In the genomic region with DNA sequence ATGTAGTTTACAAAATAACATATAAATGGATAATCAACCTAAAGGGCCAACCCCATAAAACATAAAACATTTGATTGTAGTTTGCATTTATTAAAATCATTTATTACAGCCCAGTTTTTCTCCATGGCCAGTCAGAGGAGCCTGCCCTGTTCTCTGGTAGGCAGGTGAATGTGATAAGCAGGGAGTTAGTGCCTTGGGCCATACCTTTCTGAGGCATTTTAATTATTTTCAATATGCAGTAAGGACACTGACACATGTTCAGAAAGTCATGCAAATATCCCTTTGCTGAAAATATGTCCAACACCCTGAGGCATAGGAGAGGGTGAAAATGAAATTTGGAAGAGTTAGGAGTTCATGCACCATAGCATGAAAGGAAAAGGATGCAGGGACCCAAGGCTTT, we compare ENCODE assay signal across 14 cellular contexts.
DNase-seq lines count a peak whose midpoint lies in the region; ATAC-seq and TF ChIP-seq lines count a peak whose summit lies in the region.
"Had no signal": no experiment of that assay in that cellular context is flagged by ENCODE, and none has a peak within 500 bp of the region (broad histone marks: within the 10 kb centered on the region; RNA-seq: fewer than 3 reads in every experiment).

No MANE protein-coding gene starts in this region.

- H3K4me1 ChIP-seq in BLaER1 treated with 17β-estradiol and CSF1 and Interleukin-3, amounts not matched to agents 10 nM and 100 nM, result peaks cover 5 to 22% (median 10%) of the 10 kb centered on the region in 10 experiments; a peak in 17 of 20 replicates
- H3K4me1 ChIP-seq in MM.1S (ENCODE audit: low read length), result peaks cover 27% of the 10 kb centered on the region

- H3K27ac ChIP-seq in BLaER1 treated with 17β-estradiol and CSF1 and Interleukin-3, amounts not matched to agents 10 nM and 100 nM, result peak overlapping the region in 1 of 11 experiments; percentile 24; a peak in 2 of 22 replicates
- peak overlapping the region; percentile 65; the same call in 1 of the 2 replicates for H3K27ac ChIP-seq in MM.1S (ENCODE audit: low read length)

- H4K20me1 ChIP-seq in BLaER1 treated with 17β-estradiol and CSF1 and Interleukin-3, amounts not matched to agents 10 nM and 100 nM, result no peaks in the 10 kb centered on the region
- no peaks in the 10 kb centered on the region for H4K20me1 ChIP-seq in MM.1S (ENCODE audit: insufficient read depth, low read length)

- H3K27ac Mint-ChIP-seq in memory B cell, result peak overlapping the region; percentile 20
- H3K27ac Mint-ChIP-seq: T-helper 17 cell had no signal

- peaks cover 9% of the 10 kb centered on the region for H3F3A ChIP-seq in MM.1S (ENCODE audit: insufficient read depth, low read length)

- no peaks in the 10 kb centered on the region for H3K9me3 Mint-ChIP-seq in memory B cell

- H3K4me3 Mint-ChIP-seq in memory B cell, result no peak overlapping the region
- H3K4me3 Mint-ChIP-seq: T-helper 17 cell had no signal

- no peak overlapping the region for H3K4me3 ChIP-seq in BLaER1 treated with 17β-estradiol and CSF1 and Interleukin-3, amounts not matched to agents 10 nM and 100 nM
- no peak overlapping the region for H3K4me3 ChIP-seq in MM.1S (ENCODE audit: low read length)

- ATAC-seq in GM21786 (IDR thresholded peaks at IDR 0.05; ENCODE audit: unreplicated experiment) (peak; percentile 16), memory B cell (ENCODE audit: low read depth) (no peak), HG03565 (IDR thresholded peaks at IDR 0.05; ENCODE audit: unreplicated experiment) (no peak)
- ATAC-seq: T-helper 17 cell had no signal

- no peak overlapping the region for H3K9ac ChIP-seq in BLaER1 treated with 17β-estradiol and CSF1 and Interleukin-3, amounts not matched to agents 10 nM and 100 nM
- peak overlapping the region; percentile 6; the same call in 1 of the 2 replicates for H3K9ac ChIP-seq in MM.1S (ENCODE audit: low read length)

- no peaks in the 10 kb centered on the region for H3K36me3 Mint-ChIP-seq in memory B cell

- peaks cover 3% of the 10 kb centered on the region for H3K4me1 Mint-ChIP-seq in memory B cell
- H3K4me1 Mint-ChIP-seq: T-helper 17 cell had no signal

- H3K79me2 ChIP-seq in MM.1S (ENCODE audit: low read length), result no peaks in the 10 kb centered on the region

- peak overlapping the region in 9 of 11 experiments; percentile 19 to 72 (median 54); a peak in 10 of 22 replicates for H3K4me2 ChIP-seq in BLaER1 treated with 17β-estradiol and CSF1 and Interleukin-3, amounts not matched to agents 10 nM and 100 nM
- peak overlapping the region; percentile 45 for H3K4me2 ChIP-seq in MM.1S (ENCODE audit: low read depth, low read length)

- DNase-seq in MM.1S (no peak), memory B cell (ENCODE audit: low spot score in 2 of 2) (no peak), NCI-H2081 treated with DMSO at 0.1 percent for 48 hours (lab: John Stamatoyannopoulos, UW) (no peak), inferior parietal cortex (ENCODE audit: extremely low spot score) (no peak), DMS53 treated with DMSO at 0.1 percent for 48 hours (lab: John Stamatoyannopoulos, UW; ENCODE audit: unreplicated experiment) (no peak)
- DNase-seq: C1 segment of cervical spinal cord; DND-41; GOT3; NCI-H1105; NK-92 treated with Interleukin-12 subunit alpha and Interleukin-12 subunit beta, amount 100 ng/mL, for 24 hours; T-helper 17 cell had no signal

- peaks cover 3% of the 10 kb centered on the region for H3K27me3 Mint-ChIP-seq in memory B cell

- no peak for TF ChIP-seq CTCF in MM.1S (IDR thresholded peaks at IDR 0.05; ENCODE audit: low read length)

- peak overlapping the region; percentile 13; the same call in 1 of the 2 replicates for H2AFZ ChIP-seq in MM.1S (ENCODE audit: low read length)

- no peaks in the 10 kb centered on the region for H3K36me3 ChIP-seq in BLaER1 treated with 17β-estradiol and CSF1 and Interleukin-3, amounts not matched to agents 10 nM and 100 nM
- H3K36me3 ChIP-seq in MM.1S (replicated peaks; ENCODE audit: insufficient read depth, low read length), result no peaks in the 10 kb centered on the region

- no peaks in the 10 kb centered on the region; a peak in 2 of 22 replicates for H3K9me3 ChIP-seq in BLaER1 treated with 17β-estradiol and CSF1 and Interleukin-3, amounts not matched to agents 10 nM and 100 nM (replicated peaks in 1 of 11)
- no peaks in the 10 kb centered on the region for H3K9me3 ChIP-seq in MM.1S (replicated peaks; ENCODE audit: insufficient read depth, low read length)

- no peaks in the 10 kb centered on the region for H3K9me2 ChIP-seq in MM.1S (replicated peaks; ENCODE audit: insufficient read depth, low read length)

- no peaks in the 10 kb centered on the region for H3K27me3 ChIP-seq in BLaER1 treated with 17β-estradiol and CSF1 and Interleukin-3, amounts not matched to agents 10 nM and 100 nM
- no peaks in the 10 kb centered on the region for H3K27me3 ChIP-seq in MM.1S (replicated peaks; ENCODE audit: insufficient read depth, low read length)
